In the genomic region with DNA sequence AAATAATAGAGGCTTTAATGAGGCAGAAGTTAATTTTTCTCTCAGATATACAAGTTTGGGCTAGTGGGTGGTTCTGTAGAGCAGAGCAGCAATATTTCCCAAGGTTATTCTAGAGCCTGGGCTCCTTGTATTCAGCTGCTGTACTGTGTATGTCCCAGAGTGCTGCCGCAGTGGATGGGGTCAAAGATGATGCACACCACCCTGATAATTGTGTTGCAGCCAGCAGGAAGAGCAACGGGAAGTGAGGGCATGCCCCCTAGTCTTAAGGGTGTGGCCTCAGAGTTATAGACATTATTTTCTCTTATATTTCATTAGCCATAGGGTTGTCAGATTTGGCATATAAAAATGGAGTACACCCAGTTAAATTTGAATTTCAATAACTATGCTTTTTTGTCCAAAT, we compare ENCODE assay signal across 8 cellular contexts. TPM values are rescaled to one million over a fixed set of nuclear protein-coding genes. Genes with fewer than 3 reads are reported as not detected.
"Had no signal": no experiment of that assay in that cellular context is flagged by ENCODE, and none has a peak within 500 bp of the region (broad histone marks: within the 10 kb centered on the region; RNA-seq: fewer than 3 reads in every experiment).

No MANE protein-coding gene starts in this region.

- H2AFZ ChIP-seq: GM23248 had no signal

- H3K9me3 ChIP-seq: HAP-1 had no signal

- H3K27ac ChIP-seq: GM23248, HL-60 had no signal

- H3K9ac ChIP-seq: GM23248 had no signal

- H3K36me3 ChIP-seq: HAP-1 had no signal

- DNase-seq: GM23248, GOT3, H7, HFFc6, IMR-90 had no signal

- H3K4me3 ChIP-seq: GM23248, HAP-1 had no signal

- H3K4me1 ChIP-seq: HAP-1 had no signal

RNA-seq across cellular contexts. Expression of gene KIF4B, which starts 23.9 kb away (rescaled TPM):
- total RNA-seq: GM23248, HT1080 had no signal
- polyA plus RNA-seq: GM23248 had no signal
